13 cellular contexts compared by ENCODE assay signal in the genomic region with DNA sequence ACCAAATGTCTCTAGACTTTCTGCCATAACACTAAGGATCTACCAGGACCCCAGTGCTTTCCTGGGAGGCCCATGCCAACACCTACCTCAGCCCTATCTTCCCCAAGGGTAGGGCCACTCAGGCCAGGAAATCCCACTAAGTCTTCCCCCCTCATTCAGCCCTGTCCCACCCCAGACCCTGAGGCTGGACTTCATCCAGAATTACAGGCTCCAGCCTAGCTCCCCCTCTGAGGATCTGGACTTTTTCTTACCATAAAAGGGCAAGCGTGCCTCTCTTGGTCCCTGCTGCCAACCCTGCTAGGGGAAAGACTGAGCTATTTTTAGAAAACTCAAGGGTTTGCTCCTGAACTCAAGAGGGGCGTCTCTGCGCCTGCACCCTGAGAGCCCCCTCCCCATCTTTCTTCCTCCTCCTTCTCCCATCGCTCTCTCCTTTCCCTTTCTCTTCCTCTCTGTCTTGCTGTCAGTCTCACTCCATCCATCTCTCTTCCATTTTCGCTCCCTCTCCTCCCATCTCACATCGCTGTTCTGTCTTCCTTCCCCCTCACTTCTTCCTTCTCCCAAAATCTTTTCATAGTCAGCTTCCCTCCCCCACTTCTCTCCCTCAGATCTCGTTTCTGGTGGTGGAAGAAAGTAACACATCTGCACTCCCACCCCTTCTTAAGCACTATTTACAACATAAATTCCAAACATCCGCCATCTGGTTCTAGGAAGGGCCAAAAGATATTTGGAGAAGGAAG. TPM values are rescaled to one million over a fixed set of nuclear protein-coding genes. Genes with fewer than 3 reads are reported as not detected.
DNase-seq lines count a peak whose midpoint lies in the region; ATAC-seq and TF ChIP-seq lines count a peak whose summit lies in the region.
"Had no signal": no experiment of that assay in that cellular context is flagged by ENCODE, and none has a peak within 500 bp of the region (broad histone marks: within the 10 kb centered on the region; RNA-seq: fewer than 3 reads in every experiment).

No MANE protein-coding gene starts in this region.

- H3K4me3 Mint-ChIP-seq in endothelial cell (ENCODE audit: unreplicated experiment) (no peak overlapping the region), nephron progenitor cell (peak overlapping the region; percentile 8)
- H3K4me3 Mint-ChIP-seq in activated T-cell treated with anti-CD3 and anti-CD28 coated beads, Interleukin-2, amount 50 U/mL, for 72 hours = no peak overlapping the region
- H3K4me3 Mint-ChIP-seq: stimulated activated effector memory CD8-positive, alpha-beta T cell treated with anti-CD3 and anti-CD28 coated beads, Interleukin-12 subunit alpha, Interleukin-12 subunit beta, amount 100 ng/mL, for 72 hours had no signal

- H2AFZ ChIP-seq in mammary epithelial cell (ENCODE audit: low read depth, low read length) = no peak overlapping the region

- in situ Hi-C loops in mammary epithelial cell (cut with MboI; ENCODE audit: low sequenced_read_pairs in 2 of 2) = no loop called here

- WGBS in mammary epithelial cell (ENCODE audit: low coverage, missing lambda C conversion rate) = 39% methylated on average over 8 of the region's 8 CpGs

- H3K36me3 Mint-ChIP-seq in endothelial cell (ENCODE audit: low read depth, unreplicated experiment) = peaks cover 2% of the 10 kb centered on the region
- no peaks in the 10 kb centered on the region for H3K36me3 Mint-ChIP-seq in nephron progenitor cell (ENCODE audit: low read depth)
- H3K36me3 Mint-ChIP-seq in activated T-cell treated with anti-CD3 and anti-CD28 coated beads, Interleukin-2, amount 50 U/mL, for 72 hours (ENCODE audit: insufficient read depth in 2 of 2) = no peaks in the 10 kb centered on the region
- H3K36me3 Mint-ChIP-seq: stimulated activated effector memory CD8-positive, alpha-beta T cell treated with anti-CD3 and anti-CD28 coated beads, Interleukin-12 subunit alpha, Interleukin-12 subunit beta, amount 100 ng/mL, for 72 hours had no signal

- CTCF ChIA-PET in mammary epithelial cell (lab: Charles Lee; ENCODE audit: low non-redundant PET) = no interaction called here

- peaks cover 8% of the 10 kb centered on the region for H3K27me3 Mint-ChIP-seq in endothelial cell (ENCODE audit: unreplicated experiment)
- no peaks in the 10 kb centered on the region for H3K27me3 Mint-ChIP-seq in nephron progenitor cell (ENCODE audit: low read depth, poor library complexity)
- no peaks in the 10 kb centered on the region for H3K27me3 Mint-ChIP-seq in activated T-cell treated with anti-CD3 and anti-CD28 coated beads, Interleukin-2, amount 50 U/mL, for 72 hours (ENCODE audit: low read depth)

- ATAC-seq in activated T-cell treated with anti-CD3 and anti-CD28 coated beads, Interleukin-2, amount 50 U/mL, for 72 hours (replicated peaks in 1 of 2) = no peak
- ATAC-seq: stimulated activated effector memory CD8-positive, alpha-beta T cell treated with anti-CD3 and anti-CD28 coated beads, Interleukin-12 subunit alpha, Interleukin-12 subunit beta, amount 100 ng/mL, for 72 hours had no signal

- intact Hi-C loops in breast epithelium (cut with DNase I; ENCODE audit: low total_unique reads) (no loop called here), mammary epithelial cell (cut with micrococcal nuclease) (no loop called here), vagina (cut with DNase I) (no loop called here)

- no peaks in the 10 kb centered on the region for H3K9me3 Mint-ChIP-seq in endothelial cell (ENCODE audit: unreplicated experiment)
- no peaks in the 10 kb centered on the region for H3K9me3 Mint-ChIP-seq in nephron progenitor cell
- no peaks in the 10 kb centered on the region for H3K9me3 Mint-ChIP-seq in activated T-cell treated with anti-CD3 and anti-CD28 coated beads, Interleukin-2, amount 50 U/mL, for 72 hours
- H3K9me3 Mint-ChIP-seq: stimulated activated effector memory CD8-positive, alpha-beta T cell treated with anti-CD3 and anti-CD28 coated beads, Interleukin-12 subunit alpha, Interleukin-12 subunit beta, amount 100 ng/mL, for 72 hours had no signal

- no peak overlapping the region for H3K9ac ChIP-seq in mammary epithelial cell (ENCODE audit: insufficient read depth, low read length)

- H3K4me1 ChIP-seq in breast epithelium = peaks cover 0 to 17% of the 10 kb centered on the region in 2 donors
- H3K4me1 ChIP-seq in mammary epithelial cell (ENCODE audit: insufficient read depth, low read length) = no peaks in the 10 kb centered on the region
- H3K4me1 ChIP-seq in vagina = peaks cover 93% of the 10 kb centered on the region

- TF ChIP-seq CTCF in breast epithelium (IDR thresholded peaks at IDR 0.05) = no peak
- no peak for TF ChIP-seq CTCF in mammary epithelial cell (conservative IDR thresholded peaks at IDR 0.05 in 1 of 2, IDR thresholded peaks at IDR 0.05 in 1 of 2; ENCODE audit: extremely low read depth in 1 of 2, insufficient read depth in 1 of 2, low read depth in 1 of 2, low read length in 2 of 2)
- TF ChIP-seq CTCF in endothelial cell (IDR thresholded peaks at IDR 0.05; ENCODE audit: unreplicated experiment) = no peak
- no peak for TF ChIP-seq CTCF in nephron progenitor cell (IDR thresholded peaks at IDR 0.05)
- TF ChIP-seq CTCF in vagina (IDR thresholded peaks at IDR 0.05) = peak in 1 of 3 experiments; percentile 11

- no peaks in the 10 kb centered on the region for H3K27me3 ChIP-seq in breast epithelium
- no peaks in the 10 kb centered on the region for H3K27me3 ChIP-seq in mammary epithelial cell (ENCODE audit: insufficient read depth, low read length)
- H3K27me3 ChIP-seq in vagina = no peaks in the 10 kb centered on the region

- no peaks in the 10 kb centered on the region for H3K36me3 ChIP-seq in breast epithelium
- no peaks in the 10 kb centered on the region for H3K36me3 ChIP-seq in mammary epithelial cell (ENCODE audit: insufficient read depth, low read length)
- no peaks in the 10 kb centered on the region for H3K36me3 ChIP-seq in vagina

- no peak overlapping the region for H3K4me2 ChIP-seq in mammary epithelial cell (ENCODE audit: insufficient read depth, low read depth, low read length)

- H3K4me1 Mint-ChIP-seq in endothelial cell (ENCODE audit: unreplicated experiment) (peaks cover 21% of the 10 kb centered on the region), nephron progenitor cell (peaks cover 88% of the 10 kb centered on the region)
- peaks cover 3% of the 10 kb centered on the region for H3K4me1 Mint-ChIP-seq in activated T-cell treated with anti-CD3 and anti-CD28 coated beads, Interleukin-2, amount 50 U/mL, for 72 hours (ENCODE audit: low read depth)
- H3K4me1 Mint-ChIP-seq: stimulated activated effector memory CD8-positive, alpha-beta T cell treated with anti-CD3 and anti-CD28 coated beads, Interleukin-12 subunit alpha, Interleukin-12 subunit beta, amount 100 ng/mL, for 72 hours had no signal

- H3K9me3 ChIP-seq in breast epithelium (no peaks in the 10 kb centered on the region), mammary epithelial cell (replicated peaks; ENCODE audit: insufficient read depth, low read length) (no peaks in the 10 kb centered on the region), vagina (no peaks in the 10 kb centered on the region)

- H4K20me1 ChIP-seq in mammary epithelial cell (ENCODE audit: insufficient read depth, low read length) = no peaks in the 10 kb centered on the region

- no peaks in the 10 kb centered on the region for H3K79me2 ChIP-seq in mammary epithelial cell (ENCODE audit: insufficient read depth, low read length)

- dilution Hi-C loops in mammary epithelial cell (cut with HindIII; ENCODE audit: low sequenced_read_pairs) = no loop called here

- H3K27ac Mint-ChIP-seq in endothelial cell (ENCODE audit: unreplicated experiment) (peak overlapping the region; percentile 15), nephron progenitor cell (peak overlapping the region; percentile 86)
- no peak overlapping the region for H3K27ac Mint-ChIP-seq in activated T-cell treated with anti-CD3 and anti-CD28 coated beads, Interleukin-2, amount 50 U/mL, for 72 hours
- H3K27ac Mint-ChIP-seq: stimulated activated effector memory CD8-positive, alpha-beta T cell treated with anti-CD3 and anti-CD28 coated beads, Interleukin-12 subunit alpha, Interleukin-12 subunit beta, amount 100 ng/mL, for 72 hours had no signal

- TF ChIP-seq POLR2A in breast epithelium (IDR thresholded peaks at IDR 0.05) (no peak), vagina (IDR thresholded peaks at IDR 0.05) (no peak)

- peak overlapping the region in 2 of 3 donors; percentile 6 to 76 for H3K4me3 ChIP-seq in breast epithelium
- H3K4me3 ChIP-seq in mammary epithelial cell (replicated peaks in 1 of 3; ENCODE audit: insufficient read depth in 1 of 3, low read depth in 2 of 3, low read length in 3 of 3) = no peak overlapping the region
- H3K4me3 ChIP-seq in vagina = peak overlapping the region in 1 of 2 donors; percentile 20

- no peak for DNase-seq in breast epithelium (ENCODE audit: low spot score in 2 of 2)
- DNase-seq in mammary epithelial cell = no peak
- no peak for DNase-seq in endothelial cell (ENCODE audit: low spot score)
- no peak for DNase-seq in nephron progenitor cell
- no peak for DNase-seq in vagina (ENCODE audit: extremely low spot score in 2 of 2)
- no peak for DNase-seq in activated T-cell treated with anti-CD3 and anti-CD28 coated beads, Interleukin-2, amount 50 U/mL, for 72 hours
- no peak for DNase-seq in effector CD8-positive, alpha-beta T cell (lab: John Stamatoyannopoulos, UW)
- no peak for DNase-seq in SW 1271 (lab: John Stamatoyannopoulos, UW)
- DNase-seq: activated CD4-positive, alpha-beta T cell treated with anti-CD3 and anti-CD28 coated beads, Interleukin-2, amount 50 U/mL, for 4 hours; NCI-H446 treated with DMSO at 0.1 percent for 48 hours had no signal

- H3K27ac ChIP-seq in breast epithelium (peak overlapping the region; percentile 69 to 92), mammary epithelial cell (ENCODE audit: insufficient read depth, low read depth, low read length) (no peak overlapping the region), vagina (peak overlapping the region; percentile 84)

- BruUV-seq in mammary epithelial cell (replicated peaks; lab: Mats Ljungman, UMichigan) = no TSS peak

RNA-seq across cellular contexts. Expression of gene IL17B, which starts 38.1 kb away (rescaled TPM):
- total RNA-seq in breast epithelium (1 to 10 TPM in 2 of 3 donors, under 1 TPM in 1; 0.64 to 5.6 (median 5.4) TPM), mammary epithelial cell (under 1 TPM in 1 of 2 donors, not detected in 1; 0.50 TPM), endothelial cell (ENCODE audit: unreplicated experiment) (not detected), vagina (2.7 TPM)
- polyA plus RNA-seq in mammary epithelial cell = not detected
- not detected for polyA minus RNA-seq in mammary epithelial cell
- total RNA-seq in activated T-cell treated with anti-CD3 and anti-CD28 coated beads, Interleukin-2, amount 50 U/mL, for 72 hours = not detected
- total RNA-seq: lung microvascular endothelial cell, SK-MEL-5 had no signal

RNA-seq across cellular contexts. Expression of gene PCYOX1L, which starts 59.3 kb away (rescaled TPM):
- 1 to 10 TPM; 3.2 to 6.6 (median 5.2) TPM for total RNA-seq in breast epithelium
- total RNA-seq in mammary epithelial cell = 10 to 100 TPM in 1 of 2 donors, 1 to 10 TPM in 1; 6.8 to 10.2 TPM
- polyA plus RNA-seq in mammary epithelial cell = 17.2 TPM
- polyA minus RNA-seq in mammary epithelial cell = 7.8 TPM
- 18.3 TPM for total RNA-seq in endothelial cell (ENCODE audit: unreplicated experiment)
- 6.4 TPM for total RNA-seq in vagina
- 10 to 100 TPM; 18.2 to 24.4 TPM for total RNA-seq in activated T-cell treated with anti-CD3 and anti-CD28 coated beads, Interleukin-2, amount 50 U/mL, for 72 hours

Comparison
In these comparisons a context has a peak if more than half of its experiments do, and no peak if none do; other contexts are left out.
1. H3K4me3 ChIP-seq: peak in breast epithelium (2 of 3); none in mammary epithelial cell (0 of 3).